ENCODE assay signal across 2 cellular contexts in genomic region chr6:31677955-31678354, GRCh38.
A peak's percentile ranks its signal among the peaks of the same experiment; 100 is the strongest.
TF ChIP-seq lines count a peak whose summit lies in the region.

No MANE protein-coding gene starts in this region.

TF ChIP-seq in HEK293, 187 proteins besides CTCF, POLR2A, EP300 and RAD21:
- TF ChIP-seq, protein P1, sequence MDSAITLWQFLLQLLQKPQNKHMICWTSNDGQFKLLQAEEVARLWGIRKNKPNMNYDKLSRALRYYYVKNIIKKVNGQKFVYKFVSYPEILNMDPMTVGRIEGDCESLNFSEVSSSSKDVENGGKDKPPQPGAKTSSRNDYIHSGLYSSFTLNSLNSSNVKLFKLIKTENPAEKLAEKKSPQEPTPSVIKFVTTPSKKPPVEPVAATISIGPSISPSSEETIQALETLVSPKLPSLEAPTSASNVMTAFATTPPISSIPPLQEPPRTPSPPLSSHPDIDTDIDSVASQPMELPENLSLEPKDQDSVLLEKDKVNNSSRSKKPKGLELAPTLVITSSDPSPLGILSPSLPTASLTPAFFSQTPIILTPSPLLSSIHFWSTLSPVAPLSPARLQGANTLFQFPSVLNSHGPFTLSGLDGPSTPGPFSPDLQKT (IDR thresholded peaks at IDR 0.05; ENCODE audit: borderline replicate concordance, low read depth, low read length): no peak
- peak; percentile 57 for TF ChIP-seq ZNF341 (tag by site-specific recombination; IDR thresholded peaks at IDR 0.05; ENCODE audit: low read depth)

TF ChIP-seq in K562, 482 proteins besides CTCF, POLR2A, EP300 and RAD21:
- TF ChIP-seq, protein P2, sequence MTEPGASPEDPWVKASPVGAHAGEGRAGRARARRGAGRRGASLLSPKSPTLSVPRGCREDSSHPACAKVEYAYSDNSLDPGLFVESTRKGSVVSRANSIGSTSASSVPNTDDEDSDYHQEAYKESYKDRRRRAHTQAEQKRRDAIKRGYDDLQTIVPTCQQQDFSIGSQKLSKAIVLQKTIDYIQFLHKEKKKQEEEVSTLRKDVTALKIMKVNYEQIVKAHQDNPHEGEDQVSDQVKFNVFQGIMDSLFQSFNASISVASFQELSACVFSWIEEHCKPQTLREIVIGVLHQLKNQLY (CRISPR knock-in tag; conservative IDR thresholded peaks at IDR 0.05): 0 out of 4 replicates have a peak, but pooled peaks of 1 of the 2 experiments have one; percentile 38
- TF ChIP-seq MCM7 (IDR thresholded peaks at IDR 0.05): 0 out of 4 replicates have a peak, but pooled peaks have one; percentile 19 to 42
- no peak for TF ChIP-seq ZNF436 (CRISPR knock-in tag; IDR thresholded peaks at IDR 0.05)
- TF ChIP-seq ZEB2 (IDR thresholded peaks at IDR 0.05): 0 out of 2 replicates have a peak, but pooled peaks have one; percentile 13
- TF ChIP-seq HDAC1 (IDR thresholded peaks at IDR 0.05): peak in 1 of 2 experiments; percentile 33; a peak in 1 of 4 replicates
- 0 out of 2 replicates have a peak, but pooled peaks have one; percentile 30 for TF ChIP-seq ESRRA (IDR thresholded peaks at IDR 0.05; ENCODE audit: borderline replicate concordance, low read depth)
- TF ChIP-seq MTA3 (IDR thresholded peaks at IDR 0.05; ENCODE audit: borderline replicate concordance): 0 out of 2 replicates have a peak, but pooled peaks have one; percentile 32
- no peak for TF ChIP-seq SMARCA4 (IDR thresholded peaks at IDR 0.05)
- no peak for TF ChIP-seq ARHGAP35 (IDR thresholded peaks at IDR 0.05; ENCODE audit: partially characterized antibody)
- TF ChIP-seq CTBP1 (IDR thresholded peaks at IDR 0.05; ENCODE audit: borderline replicate concordance): peak; percentile 50; the same call in 1 of the 2 replicates
- no peak for TF ChIP-seq TEAD4 (IDR thresholded peaks at IDR 0.05; ENCODE audit: low read length)
- TF ChIP-seq TEAD4 (CRISPR knock-in tag; IDR thresholded peaks at IDR 0.05; ENCODE audit: borderline replicate concordance): 0 out of 2 replicates have a peak, but pooled peaks have one; percentile 56
- no peak for TF ChIP-seq KLF10 (CRISPR knock-in tag; IDR thresholded peaks at IDR 0.05)
- 0 out of 4 replicates have a peak, but pooled peaks of 1 of the 2 experiments have one; percentile 36 for TF ChIP-seq FOXA3 (CRISPR knock-in tag; conservative IDR thresholded peaks at IDR 0.05 in 1 of 2, IDR thresholded peaks at IDR 0.05 in 1 of 2)
- TF ChIP-seq HMGN3 (IDR thresholded peaks at IDR 0.05; ENCODE audit: borderline replicate concordance, extremely low read depth, insufficient read length, low read depth, low read length): no peak
- TF ChIP-seq, protein P3, sequence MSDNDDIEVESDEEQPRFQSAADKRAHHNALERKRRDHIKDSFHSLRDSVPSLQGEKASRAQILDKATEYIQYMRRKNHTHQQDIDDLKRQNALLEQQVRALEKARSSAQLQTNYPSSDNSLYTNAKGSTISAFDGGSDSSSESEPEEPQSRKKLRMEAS (CRISPR knock-in tag; IDR thresholded peaks at IDR 0.05): 0 out of 2 replicates have a peak, but pooled peaks have one; percentile 34
- peak; percentile 46 to 48; a peak in 2 of 4 replicates for TF ChIP-seq KDM1A (IDR thresholded peaks at IDR 0.05)
- 0 out of 2 replicates have a peak, but pooled peaks have one; percentile 68 for TF ChIP-seq ZNF695 (CRISPR knock-in tag; IDR thresholded peaks at IDR 0.05)
- peak in 1 of 2 experiments; percentile 55; a peak in 1 of 4 replicates for TF ChIP-seq TEAD1 (CRISPR knock-in tag; IDR thresholded peaks at IDR 0.05)
TF ChIP-seq in K562: peak in this region for 13.
